Comparison of ENCODE assay signal across 8 cellular contexts in the genomic region with DNA sequence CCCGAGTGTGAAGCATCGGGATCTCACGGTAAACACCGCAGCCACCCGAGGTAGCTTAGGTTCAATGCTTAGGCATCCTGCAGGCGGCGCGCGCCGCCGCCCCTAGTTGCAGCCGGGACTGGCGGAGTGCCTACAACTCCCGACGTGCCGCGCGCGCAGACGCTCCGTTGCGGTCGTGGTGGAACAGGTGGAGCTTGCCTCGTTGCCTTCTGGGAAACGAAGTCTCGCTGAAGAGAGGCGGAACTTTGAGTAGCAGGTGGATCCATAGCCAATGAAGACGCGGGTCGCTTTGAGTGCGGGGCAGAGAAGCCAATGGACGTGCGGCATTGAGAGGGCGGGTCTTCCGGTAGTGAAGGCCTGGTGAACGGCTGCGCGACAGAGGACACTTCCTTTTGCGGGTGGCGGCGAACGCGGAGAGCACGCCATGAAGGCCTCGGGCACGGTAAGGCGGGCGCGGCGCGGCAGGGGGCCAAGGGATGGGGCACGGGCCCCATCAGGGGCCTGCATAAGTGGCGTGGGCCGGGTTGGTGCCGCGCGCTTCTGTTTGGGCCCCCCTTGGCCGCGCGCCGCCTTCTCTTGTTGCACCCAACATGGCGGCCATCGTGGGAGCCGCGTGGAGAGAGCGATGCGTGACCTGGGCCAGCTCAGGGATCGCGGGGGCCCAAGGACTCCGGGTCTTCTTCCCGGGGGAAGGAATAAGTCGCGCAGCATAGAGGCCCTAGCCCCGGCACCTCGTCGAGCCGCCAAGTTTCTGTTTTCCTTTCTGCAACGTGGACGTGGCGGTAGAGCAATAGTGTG. TPM values are rescaled to one million over a fixed set of nuclear protein-coding genes. Genes with fewer than 3 reads are reported as not detected.
DNase-seq lines count a peak whose midpoint lies in the region; ATAC-seq and TF ChIP-seq lines count a peak whose summit lies in the region.

A gene (plus strand): TSS at position 378 of the 798 bp plus-strand sequence. CDS start 47 bp downstream, at position 425.

- H3K36me3 ChIP-seq in BJ (ENCODE audit: control insufficient read depth, insufficient read depth, low read length) (peaks cover 26% of the 10 kb centered on the region), colonic mucosa (peaks cover 24% of the 10 kb centered on the region)

- POLR2A ChIA-PET in BJ (lab: Charles Lee), result interaction anchor here (0.6 to 1.1 kb wide), 6 partner anchors 10 to 1204 kb away, joined by 3 to 13 read pairs (median 4); a partner anchor contains a TSS

- peak; percentile 84 for ATAC-seq in HG03457 (IDR thresholded peaks at IDR 0.05; ENCODE audit: unreplicated experiment)

- no peaks in the 10 kb centered on the region for H3K9me3 ChIP-seq in colonic mucosa

- H3K27me3 ChIP-seq in BJ (ENCODE audit: control insufficient read depth, insufficient read depth, low read length) (no peaks in the 10 kb centered on the region), colonic mucosa (no peaks in the 10 kb centered on the region), layer of hippocampus (ENCODE audit: control insufficient read depth, insufficient read depth, low read length) (no peaks in the 10 kb centered on the region)

- intact Hi-C loops in colonic mucosa (cut with DNase I), result loop anchor here (10.0 kb wide), 2 partner anchors 155 to 395 kb away; a partner anchor contains a TSS

- peak within 1 kb of the TSS; percentile 75 for H3K27ac ChIP-seq in colonic mucosa
- H3K27ac ChIP-seq in layer of hippocampus (ENCODE audit: low read depth, low read length), result peak within 1 kb of the TSS; percentile 80

- H3K9ac ChIP-seq in colonic mucosa (ENCODE audit: low read depth in 2 of 2, low read length in 2 of 2), result peak within 1 kb of the TSS; percentile 75 to 96

- peak; percentile 99 for DNase-seq in BJ (ENCODE audit: low read depth)
- DNase-seq in GM19238 (ENCODE audit: insufficient read length, low spot score), result peak; percentile 92
- DNase-seq in NCI-H524 treated with DMSO at 0.1 percent for 48 hours (lab: John Stamatoyannopoulos, UW), result peak; percentile 100
- DNase-seq in activated CD4-positive, alpha-beta T cell treated with anti-CD3 and anti-CD28 coated beads for 48 hours, result peak; percentile 100
- DNase-seq in colonic mucosa, result peak; percentile 98
- peak; percentile 100 for DNase-seq in stimulated activated CD4-positive, alpha-beta T cell treated with anti-CD3 and anti-CD28 coated beads, Interleukin-1b, Interleukin-23, amount 100 ng/mL, for 48 hours

- H3K4me1 ChIP-seq in colonic mucosa, result peaks cover 4% of the 10 kb centered on the region

- H3K4me3 ChIP-seq in BJ (ENCODE audit: low read depth, low read length) (peak within 1 kb of the TSS; percentile 98), colonic mucosa (peak within 1 kb of the TSS; percentile 92)

- CTCF ChIA-PET in BJ (lab: Yijun Ruan, JAX), result interaction anchor here (0.5 to 3.8 kb wide), 31 partner anchors 10 to 567 kb away, joined by 3 to 54 read pairs (median 3); a partner anchor contains a TSS

- peak; percentile 94 for TF ChIP-seq CTCF in BJ (IDR thresholded peaks at IDR 0.05; ENCODE audit: insufficient read depth, low read depth, low read length)
- peak; percentile 74 for TF ChIP-seq CTCF in colonic mucosa (IDR thresholded peaks at IDR 0.05)

RNA-seq across cellular contexts. Expression of the gene that starts here (rescaled TPM):
- polyA plus RNA-seq in BJ (2011; rRNA removed), result 1,501 and 2,264 TPM in 2 replicates
- 366 and 374 TPM in 2 replicates for polyA minus RNA-seq in BJ (2011; rRNA and poly(A)+ RNA removed)
- 1,000 to 10,000 TPM; 1,592 to 1,923 TPM for total RNA-seq in colonic mucosa

Comparison
In these comparisons a context has a peak if more than half of its experiments do, and no peak if none do; other contexts are left out.
1. Peak in every context shown above with its lines: DNase-seq, ATAC-seq, H3K4me3 ChIP-seq and H3K27ac ChIP-seq.